8 cellular contexts compared by ENCODE assay signal in the genomic region with DNA sequence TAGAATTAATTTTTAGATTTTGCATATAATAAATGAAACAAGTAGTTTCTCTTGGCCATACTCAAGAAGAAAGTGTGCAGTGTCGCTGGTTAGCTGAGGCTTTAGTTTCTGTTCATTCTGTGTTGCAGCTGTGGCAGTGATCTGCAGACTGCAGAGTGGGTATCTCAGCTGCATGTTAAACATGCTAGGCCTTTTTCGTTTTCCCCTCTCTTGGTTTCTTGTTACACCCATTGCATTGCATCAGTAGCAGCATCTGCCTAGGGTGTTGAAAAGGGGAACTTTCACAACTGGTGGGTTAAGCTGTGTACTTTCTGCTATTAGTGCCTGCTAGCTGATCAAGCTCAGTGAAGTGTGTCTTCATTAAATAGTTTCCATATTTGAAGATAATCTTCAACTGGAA. TPM values are rescaled to one million over a fixed set of nuclear protein-coding genes. Genes with fewer than 3 reads are reported as not detected.
DNase-seq lines count a peak whose midpoint lies in the region; ATAC-seq and TF ChIP-seq lines count a peak whose summit lies in the region.

No MANE protein-coding gene starts in this region.

- no peaks in the 10 kb centered on the region for H3K9me2 ChIP-seq in SK-N-SH

- H3K79me2 ChIP-seq in SK-N-SH (ENCODE audit: insufficient read depth): peaks cover 21% of the 10 kb centered on the region

- peaks cover 3% of the 10 kb centered on the region for H3F3A ChIP-seq in SK-N-SH (replicated peaks; ENCODE audit: insufficient read depth)

- WGBS in SK-N-SH (ENCODE audit: low lambda C conversion rate): 77% methylated on average over 2 of the region's 2 CpGs

- DNase-seq in GM10266 (ENCODE audit: extremely low spot score) (peak; percentile 78), cardiac fibroblast (ENCODE audit: low read depth in 2 of 2) (peak; percentile 48 to 65), SK-N-SH (no peak), SW 1271 (lab: John Stamatoyannopoulos, UW) (no peak)
- DNase-seq in activated CD4-positive, CD25-positive, alpha-beta regulatory T cell treated with anti-CD3 and anti-CD28 coated beads, Interleukin-2, amount 50 U/mL, for 72 hours: no peak

- no peaks in the 10 kb centered on the region for H3K27me3 ChIP-seq in skeletal muscle tissue (ENCODE audit: control insufficient read depth in 3 of 3, insufficient read depth in 3 of 3, low read length in 3 of 3)
- H3K27me3 ChIP-seq in SK-N-SH (ENCODE audit: insufficient read depth): no peaks in the 10 kb centered on the region

- H3K9ac ChIP-seq in skeletal muscle tissue (ENCODE audit: low read depth in 1 of 3, low read length in 3 of 3): no peak overlapping the region
- H3K9ac ChIP-seq in SK-N-SH: no peak overlapping the region

- TF ChIP-seq EP300 in SK-N-SH (IDR thresholded peaks at IDR 0.05; ENCODE audit: borderline replicate concordance in 1 of 2, low read depth in 1 of 2, low read length in 1 of 2): no peak

- no peaks in the 10 kb centered on the region for H3K9me3 ChIP-seq in skeletal muscle tissue (ENCODE audit: control insufficient read depth in 3 of 3, low read length in 3 of 3)
- no peaks in the 10 kb centered on the region for H3K9me3 ChIP-seq in SK-N-SH

- H3K27ac ChIP-seq in skeletal muscle tissue (ENCODE audit: low read depth, low read length) (peak overlapping the region; percentile 52), SK-N-SH (ENCODE audit: low read depth in 2 of 2, low read length in 1 of 2) (no peak overlapping the region)

- CTCF ChIA-PET in SK-N-SH (lab: Yijun Ruan, JAX): interaction anchor here (0.6 to 1.9 kb wide), 11 partner anchors 9 to 1356 kb away, joined by 3 to 16 read pairs (median 4); no protein-coding TSS in a partner anchor

- POLR2A ChIA-PET in SK-N-SH (lab: Yijun Ruan, JAX): no interaction called here

- H3K4me1 ChIP-seq in skeletal muscle tissue (ENCODE audit: control insufficient read depth in 3 of 3, insufficient read depth in 3 of 3, low read length in 3 of 3) (peaks cover 17 to 22% (median 19%) of the 10 kb centered on the region in 3 donors), SK-N-SH (ENCODE audit: control insufficient read depth in 1 of 2, insufficient read depth in 2 of 2, low read depth in 1 of 2, low read length in 1 of 2) (peaks cover 0 to 20% of the 10 kb centered on the region in 2 experiments; a peak in 2 of 4 replicates)

- H4K20me1 ChIP-seq in SK-N-SH (ENCODE audit: insufficient read depth): no peaks in the 10 kb centered on the region

- H3K4me2 ChIP-seq in SK-N-SH: no peak overlapping the region

- ATAC-seq in GM21447 (IDR thresholded peaks at IDR 0.05; ENCODE audit: unreplicated experiment) (peak; percentile 97), HG03575 (IDR thresholded peaks at IDR 0.05; ENCODE audit: extremely low read depth, insufficient number of reproducible peaks, low FRiP score, unreplicated experiment) (peak; percentile 98)

- H3K36me3 ChIP-seq in skeletal muscle tissue (ENCODE audit: control insufficient read depth in 3 of 3, insufficient read depth in 3 of 3, low read length in 3 of 3) (peaks cover 7 to 15% (median 7%) of the 10 kb centered on the region in 3 donors), SK-N-SH (replicated peaks in 1 of 2; ENCODE audit: control insufficient read depth in 1 of 2, insufficient read depth in 2 of 2, low read length in 1 of 2) (peaks cover 26% of the 10 kb centered on the region in 2 experiments)

- no peak overlapping the region for H3K4me3 ChIP-seq in cardiac fibroblast (replicated peaks in 1 of 2; ENCODE audit: low read depth in 2 of 2, low read length in 2 of 2)
- peak overlapping the region in 1 of 3 donors; percentile 21 for H3K4me3 ChIP-seq in skeletal muscle tissue (ENCODE audit: low read length in 3 of 3)
- no peak overlapping the region for H3K4me3 ChIP-seq in SK-N-SH (ENCODE audit: low read depth in 2 of 2, low read length in 1 of 2)

- no peak overlapping the region for H2AFZ ChIP-seq in SK-N-SH (ENCODE audit: low read depth)

- TF ChIP-seq RAD21 in SK-N-SH (IDR thresholded peaks at IDR 0.05; ENCODE audit: low read length): no peak

- no peak for TF ChIP-seq CTCF in GM10266 (IDR thresholded peaks at IDR 0.05; ENCODE audit: control insufficient read depth, insufficient read depth, low read depth, missing control alignments)
- TF ChIP-seq CTCF in cardiac fibroblast (IDR thresholded peaks at IDR 0.05; ENCODE audit: low read depth, low read length): no peak
- no peak for TF ChIP-seq CTCF in SK-N-SH (IDR thresholded peaks at IDR 0.05)

TF ChIP-seq in SK-N-SH, 30 proteins besides CTCF, POLR2A, EP300 and RAD21:
- no peak for TF ChIP-seq TEAD4 (IDR thresholded peaks at IDR 0.05; ENCODE audit: borderline replicate concordance, insufficient read depth)
- TF ChIP-seq TAF1 (IDR thresholded peaks at IDR 0.05; ENCODE audit: borderline replicate concordance, low read depth, low read length): no peak
- no peak for TF ChIP-seq POLR2AphosphoS5 (IDR thresholded peaks at IDR 0.05; ENCODE audit: low read depth, low read length)
- no peak for TF ChIP-seq TCF12 (IDR thresholded peaks at IDR 0.05)
- TF ChIP-seq CHD2 (IDR thresholded peaks at IDR 0.05; ENCODE audit: low read length, partially characterized antibody): no peak
- no peak for TF ChIP-seq RFX5 (IDR thresholded peaks at IDR 0.05; ENCODE audit: low read length)
- TF ChIP-seq, protein P1, sequence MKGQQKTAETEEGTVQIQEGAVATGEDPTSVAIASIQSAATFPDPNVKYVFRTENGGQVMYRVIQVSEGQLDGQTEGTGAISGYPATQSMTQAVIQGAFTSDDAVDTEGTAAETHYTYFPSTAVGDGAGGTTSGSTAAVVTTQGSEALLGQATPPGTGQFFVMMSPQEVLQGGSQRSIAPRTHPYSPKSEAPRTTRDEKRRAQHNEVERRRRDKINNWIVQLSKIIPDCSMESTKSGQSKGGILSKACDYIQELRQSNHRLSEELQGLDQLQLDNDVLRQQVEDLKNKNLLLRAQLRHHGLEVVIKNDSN (IDR thresholded peaks at IDR 0.05; ENCODE audit: borderline replicate concordance, low read depth): no peak
- TF ChIP-seq, protein P2, sequence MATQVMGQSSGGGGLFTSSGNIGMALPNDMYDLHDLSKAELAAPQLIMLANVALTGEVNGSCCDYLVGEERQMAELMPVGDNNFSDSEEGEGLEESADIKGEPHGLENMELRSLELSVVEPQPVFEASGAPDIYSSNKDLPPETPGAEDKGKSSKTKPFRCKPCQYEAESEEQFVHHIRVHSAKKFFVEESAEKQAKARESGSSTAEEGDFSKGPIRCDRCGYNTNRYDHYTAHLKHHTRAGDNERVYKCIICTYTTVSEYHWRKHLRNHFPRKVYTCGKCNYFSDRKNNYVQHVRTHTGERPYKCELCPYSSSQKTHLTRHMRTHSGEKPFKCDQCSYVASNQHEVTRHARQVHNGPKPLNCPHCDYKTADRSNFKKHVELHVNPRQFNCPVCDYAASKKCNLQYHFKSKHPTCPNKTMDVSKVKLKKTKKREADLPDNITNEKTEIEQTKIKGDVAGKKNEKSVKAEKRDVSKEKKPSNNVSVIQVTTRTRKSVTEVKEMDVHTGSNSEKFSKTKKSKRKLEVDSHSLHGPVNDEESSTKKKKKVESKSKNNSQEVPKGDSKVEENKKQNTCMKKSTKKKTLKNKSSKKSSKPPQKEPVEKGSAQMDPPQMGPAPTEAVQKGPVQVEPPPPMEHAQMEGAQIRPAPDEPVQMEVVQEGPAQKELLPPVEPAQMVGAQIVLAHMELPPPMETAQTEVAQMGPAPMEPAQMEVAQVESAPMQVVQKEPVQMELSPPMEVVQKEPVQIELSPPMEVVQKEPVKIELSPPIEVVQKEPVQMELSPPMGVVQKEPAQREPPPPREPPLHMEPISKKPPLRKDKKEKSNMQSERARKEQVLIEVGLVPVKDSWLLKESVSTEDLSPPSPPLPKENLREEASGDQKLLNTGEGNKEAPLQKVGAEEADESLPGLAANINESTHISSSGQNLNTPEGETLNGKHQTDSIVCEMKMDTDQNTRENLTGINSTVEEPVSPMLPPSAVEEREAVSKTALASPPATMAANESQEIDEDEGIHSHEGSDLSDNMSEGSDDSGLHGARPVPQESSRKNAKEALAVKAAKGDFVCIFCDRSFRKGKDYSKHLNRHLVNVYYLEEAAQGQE (IDR thresholded peaks at IDR 0.05; ENCODE audit: low read depth, low read length): no peak
- no peak for TF ChIP-seq NFIC (IDR thresholded peaks at IDR 0.05; ENCODE audit: borderline replicate concordance)

RNA-seq across cellular contexts. Expression of a gene that starts 51.3 kb away (rescaled TPM):
- 85.6 TPM for total RNA-seq in skeletal muscle tissue
- 15.7 and 25.2 TPM in 2 replicates for polyA plus RNA-seq in SK-N-SH (2012; rRNA removed)
- 23.5 and 24.5 TPM in 2 replicates for polyA plus RNA-seq in SK-N-SH (2012; cell fraction: cytosol; rRNA removed)
- polyA plus RNA-seq in SK-N-SH (2012; cell fraction: nucleus; rRNA removed): 9.1 and 18.4 TPM in 2 replicates

Comparison
In these comparisons a context has a peak if more than half of its experiments do, and no peak if none do; other contexts are left out.
1. DNase-seq: peak in GM10266 (single experiment) and cardiac fibroblast (2 of 2); none in activated CD4-positive, CD25-positive, alpha-beta regulatory T cell treated with anti-CD3 and anti-CD28 coated beads, Interleukin-2, amount 50 U/mL, for 72 hours (single experiment), SK-N-SH (single experiment) and SW 1271 (0 of 2).